In genomic region chr17:10197362-10197720, GRCh38 we compare ENCODE assay signal across 13 cellular contexts. TPM values are rescaled to one million over a fixed set of nuclear protein-coding genes. Genes with fewer than 3 reads are reported as not detected.
DNase-seq lines count a peak whose midpoint lies in the region; ATAC-seq and TF ChIP-seq lines count a peak whose summit lies in the region.
"Had no signal": no experiment of that assay in that cellular context is flagged by ENCODE, and none has a peak within 500 bp of the region (broad histone marks: within the 10 kb centered on the region; RNA-seq: fewer than 3 reads in every experiment).

No MANE protein-coding gene starts in this region.

- ATAC-seq in Right ventricle myocardium superior (ENCODE audit: poor library complexity) (peak; percentile 70), upper lobe of right lung (peak; percentile 5), GM21367 (IDR thresholded peaks at IDR 0.05; ENCODE audit: unreplicated experiment) (no peak)
- ATAC-seq: Panc1 had no signal

- H3K36me3 Mint-ChIP-seq in nephron (ENCODE audit: low read depth): peaks cover 7% of the 10 kb centered on the region

- peaks cover 3% of the 10 kb centered on the region for H3K4me1 ChIP-seq in upper lobe of right lung

- H3K27ac Mint-ChIP-seq in nephron: peak overlapping the region in 1 of 3 experiments; percentile 43
- H3K27ac Mint-ChIP-seq: activated naive CD8-positive, alpha-beta T cell had no signal

- H3K27me3 ChIP-seq in upper lobe of right lung: peaks cover 24% of the 10 kb centered on the region

- peaks cover 11% of the 10 kb centered on the region for H3K9me3 ChIP-seq in upper lobe of right lung

- intact Hi-C loops in Right ventricle myocardium superior (cut with DNase I): loop anchor here (10.0 kb wide), 1 partner anchor 73 kb away; no protein-coding TSS in a partner anchor
- intact Hi-C loops in upper lobe of right lung (cut with DNase I): no loop called here

- H3K4me3 Mint-ChIP-seq in nephron: peak overlapping the region; percentile 60 to 78 (median 75)

- H3K4me3 ChIP-seq in WI38 (ENCODE audit: low read depth, low read length): peak overlapping the region; percentile 80
- peak overlapping the region; percentile 58 for H3K4me3 ChIP-seq in upper lobe of right lung

- peak; percentile 56 for DNase-seq in Right ventricle myocardium superior
- DNase-seq in upper lobe of right lung: peak; percentile 55
- no peak for DNase-seq in ACHN
- no peak for DNase-seq in activated CD4-positive, alpha-beta T cell treated with anti-CD3 and anti-CD28 coated beads for 1 hour
- DNase-seq in dedifferentiated amniotic fluid mesenchymal stem cell (ENCODE audit: extremely low spot score): no peak
- DNase-seq: NCI-H187; stimulated activated naive CD4-positive, alpha-beta T cell treated with Interleukin-2 at 50 U/mL for 16 hours had no signal

- in situ Hi-C loops in ACHN (cut with HindIII; ENCODE audit: low pct_ligation_motif_present, low pct_unique_long_range_greater_than_20kb, low sequenced_read_pairs): no loop called here

- peaks cover 50% of the 10 kb centered on the region for H3K27me3 Mint-ChIP-seq in nephron (ENCODE audit: low read depth)

- H3K27ac ChIP-seq in upper lobe of right lung: peak overlapping the region; percentile 19
- H3K27ac ChIP-seq: VCaP had no signal

- peaks cover 33% of the 10 kb centered on the region for H3K9me3 Mint-ChIP-seq in nephron

- H3K36me3 ChIP-seq in upper lobe of right lung: no peaks in the 10 kb centered on the region

- peaks cover 11% of the 10 kb centered on the region for H3K4me1 Mint-ChIP-seq in nephron

- no peak for TF ChIP-seq CTCF in WI38 (IDR thresholded peaks at IDR 0.05; ENCODE audit: low read depth, low read length)
- no peak for TF ChIP-seq CTCF in nephron (IDR thresholded peaks at IDR 0.05; ENCODE audit: unreplicated experiment in 3 of 3)
- no peak for TF ChIP-seq CTCF in upper lobe of right lung (IDR thresholded peaks at IDR 0.05)

RNA-seq across cellular contexts. Expression of gene GAS7, which starts 1.1 kb away (rescaled TPM):
- total RNA-seq in Right ventricle myocardium superior (72.1 TPM), upper lobe of right lung (50.6 TPM)

Comparison
In these comparisons a context has a peak if more than half of its experiments do, and no peak if none do; other contexts are left out.
1. DNase-seq: peak in Right ventricle myocardium superior (single experiment) and upper lobe of right lung (single experiment); none in ACHN (single experiment), activated CD4-positive, alpha-beta T cell treated with anti-CD3 and anti-CD28 coated beads for 1 hour (single experiment) and dedifferentiated amniotic fluid mesenchymal stem cell (single experiment).